ENCODE assay signal across 15 cellular contexts in genomic region chr11:9524001-9524400, GRCh38. TPM values are rescaled to one million over a fixed set of nuclear protein-coding genes. Genes with fewer than 3 reads are reported as not detected.
DNase-seq lines count a peak whose midpoint lies in the region; ATAC-seq and TF ChIP-seq lines count a peak whose summit lies in the region.
"Had no signal": no experiment of that assay in that cellular context is flagged by ENCODE, and none has a peak within 500 bp of the region (broad histone marks: within the 10 kb centered on the region; RNA-seq: fewer than 3 reads in every experiment).

No MANE protein-coding gene starts in this region.

- no peak overlapping the region for H3K27ac Mint-ChIP-seq in GM23338
- H3K27ac Mint-ChIP-seq in nephron progenitor cell = peak overlapping the region; percentile 86
- no peak overlapping the region for H3K27ac Mint-ChIP-seq in T-helper 2 cell treated with Interferon-gamma antibody and Interleukin-4, amounts not matched to agents 5 μg/mL and 100 μg/mL, for 36 hours
- H3K27ac Mint-ChIP-seq: CD4-positive, CD25-positive, alpha-beta regulatory T cell had no signal

- H3K4me3 Mint-ChIP-seq in GM23338 = no peak overlapping the region
- no peak overlapping the region for H3K4me3 Mint-ChIP-seq in nephron progenitor cell
- no peak overlapping the region for H3K4me3 Mint-ChIP-seq in T-helper 2 cell treated with Interferon-gamma antibody and Interleukin-4, amounts not matched to agents 5 μg/mL and 100 μg/mL, for 36 hours
- H3K4me3 Mint-ChIP-seq: CD4-positive, CD25-positive, alpha-beta regulatory T cell had no signal

- no peak overlapping the region for H3K4me3 ChIP-seq in GM23338
- no peak overlapping the region for H3K4me3 ChIP-seq in HUES64 (ENCODE audit: low read length)
- H3K4me3 ChIP-seq in adrenal gland = no peak overlapping the region
- H3K4me3 ChIP-seq: BLaER1 treated with 17β-estradiol and CSF1 and Interleukin-3, amounts not matched to agents 10 nM and 100 nM; GM12878; GM23248; HAP-1 had no signal

- H3K27me3 ChIP-seq in GM23338 (ENCODE audit: insufficient read depth) = no peaks in the 10 kb centered on the region
- H3K27me3 ChIP-seq in HUES64 (ENCODE audit: insufficient read depth, low read length) = no peaks in the 10 kb centered on the region
- H3K27me3 ChIP-seq in adrenal gland = no peaks in the 10 kb centered on the region
- H3K27me3 ChIP-seq: BLaER1 treated with 17β-estradiol and CSF1 and Interleukin-3, amounts not matched to agents 10 nM and 100 nM had no signal

- H3K9me3 ChIP-seq in HUES64 (ENCODE audit: insufficient read depth, low read depth, low read length) (no peaks in the 10 kb centered on the region), adrenal gland (replicated peaks in 1 of 3) (no peaks in the 10 kb centered on the region)
- H3K9me3 ChIP-seq: BLaER1 treated with 17β-estradiol and CSF1 and Interleukin-3, amounts not matched to agents 10 nM and 100 nM; HAP-1 had no signal

- no peak overlapping the region for H3K27ac ChIP-seq in GM23338 (ENCODE audit: low read depth)
- 0 out of 2 replicates have a peak overlapping the region, but pooled peaks have one; percentile 14 for H3K27ac ChIP-seq in HUES64 (ENCODE audit: low read depth, low read length)
- peak overlapping the region; percentile 93; the same call in 1 of the 2 replicates for H3K27ac ChIP-seq in VCaP
- no peak overlapping the region for H3K27ac ChIP-seq in adrenal gland
- H3K27ac ChIP-seq: BLaER1 treated with 17β-estradiol and CSF1 and Interleukin-3, amounts not matched to agents 10 nM and 100 nM; GM23248 had no signal

- peaks cover 21% of the 10 kb centered on the region for H3K4me1 Mint-ChIP-seq in GM23338
- peaks cover 6% of the 10 kb centered on the region for H3K4me1 Mint-ChIP-seq in nephron progenitor cell
- H3K4me1 Mint-ChIP-seq in T-helper 2 cell treated with Interferon-gamma antibody and Interleukin-4, amounts not matched to agents 5 μg/mL and 100 μg/mL, for 36 hours (ENCODE audit: low read depth) = no peaks in the 10 kb centered on the region

- ATAC-seq in GM23338 = peak; percentile 70
- ATAC-seq: GM12878, HepG2 had no signal

- no peak overlapping the region for H2AFZ ChIP-seq in GM23338
- H2AFZ ChIP-seq: GM23248 had no signal

- WGBS in HUES64 = 78% methylated on average over 2 of the region's 2 CpGs
- 88 to 97% (median 94%) methylated on average over 2 of the region's 2 CpGs for WGBS in adrenal gland, 4 donors

- H3K36me3 ChIP-seq in GM23338 (ENCODE audit: insufficient read depth) (peaks cover 10% of the 10 kb centered on the region), HUES64 (ENCODE audit: insufficient read depth, low read length) (peaks cover 27% of the 10 kb centered on the region), adrenal gland (replicated peaks in 1 of 2) (peaks cover 0 to 15% of the 10 kb centered on the region in 2 donors)
- H3K36me3 ChIP-seq: HAP-1 had no signal

- no peak overlapping the region for H3K4me2 ChIP-seq in GM23338
- H3K4me2 ChIP-seq: BLaER1 treated with 17β-estradiol and CSF1 and Interleukin-3, amounts not matched to agents 10 nM and 100 nM had no signal

- H3K4me1 ChIP-seq in GM23338 (ENCODE audit: insufficient read depth) = peaks cover 6% of the 10 kb centered on the region
- H3K4me1 ChIP-seq in HUES64 (ENCODE audit: insufficient read depth, low read length) = peaks cover 12% of the 10 kb centered on the region
- peaks cover 21 to 26% of the 10 kb centered on the region in 2 donors for H3K4me1 ChIP-seq in adrenal gland (replicated peaks in 1 of 2)
- H3K4me1 ChIP-seq: BLaER1 treated with 17β-estradiol and CSF1 and Interleukin-3, amounts not matched to agents 10 nM and 100 nM had no signal

- no peak for TF ChIP-seq POLR2A in adrenal gland (IDR thresholded peaks at IDR 0.05)

- H3K9me2 ChIP-seq in GM23338 (ENCODE audit: insufficient read depth) = no peaks in the 10 kb centered on the region

- H3K27me3 Mint-ChIP-seq in GM23338 (ENCODE audit: insufficient read depth, low read depth, poor library complexity) = peaks cover 3% of the 10 kb centered on the region
- no peaks in the 10 kb centered on the region for H3K27me3 Mint-ChIP-seq in nephron progenitor cell (ENCODE audit: low read depth, poor library complexity)
- H3K27me3 Mint-ChIP-seq in T-helper 2 cell treated with Interferon-gamma antibody and Interleukin-4, amounts not matched to agents 5 μg/mL and 100 μg/mL, for 36 hours (ENCODE audit: low read depth) = no peaks in the 10 kb centered on the region
- H3K27me3 Mint-ChIP-seq: CD4-positive, CD25-positive, alpha-beta regulatory T cell had no signal

- no peak overlapping the region for H3K9ac ChIP-seq in HUES64 (ENCODE audit: low read depth, low read length)
- H3K9ac ChIP-seq: BLaER1 treated with 17β-estradiol and CSF1 and Interleukin-3, amounts not matched to agents 10 nM and 100 nM; GM23248 had no signal

- H3K9me3 Mint-ChIP-seq in GM23338 (no peaks in the 10 kb centered on the region), nephron progenitor cell (no peaks in the 10 kb centered on the region)
- H3K9me3 Mint-ChIP-seq in T-helper 2 cell treated with Interferon-gamma antibody and Interleukin-4, amounts not matched to agents 5 μg/mL and 100 μg/mL, for 36 hours = no peaks in the 10 kb centered on the region
- H3K9me3 Mint-ChIP-seq: CD4-positive, CD25-positive, alpha-beta regulatory T cell had no signal

- no peaks in the 10 kb centered on the region for H4K20me1 ChIP-seq in GM23338 (replicated peaks; ENCODE audit: insufficient read depth)
- H4K20me1 ChIP-seq: BLaER1 treated with 17β-estradiol and CSF1 and Interleukin-3, amounts not matched to agents 10 nM and 100 nM had no signal

- DNase-seq in GM23338 (ENCODE audit: low spot score) = no peak
- DNase-seq in nephron progenitor cell = no peak
- DNase-seq in adrenal gland = no peak
- DNase-seq in activated CD4-positive, alpha-beta T cell treated with anti-CD3 and anti-CD28 coated beads for 48 hours = no peak
- no peak for DNase-seq in T-helper 2 cell treated with Interferon-gamma antibody and Interleukin-4, amounts not matched to agents 5 μg/mL and 100 μg/mL, for 36 hours (ENCODE audit: low spot score)
- DNase-seq in NCI-H2227 (lab: John Stamatoyannopoulos, UW; ENCODE audit: unreplicated experiment) = no peak
- DNase-seq: ACHN; CD4-positive, CD25-positive, alpha-beta regulatory T cell; GM23248 had no signal

- intact Hi-C loops in adrenal gland (cut with DNase I) = loop anchor here in 1 of 2 donors (10.0 kb wide), 1 partner anchor 51 kb away; the partner anchor contains the start of gene WEE1

- TF ChIP-seq CTCF in GM23338 (conservative IDR thresholded peaks at IDR 0.05; ENCODE audit: low read depth in 2 of 2) = no peak
- no peak for TF ChIP-seq CTCF in VCaP (conservative IDR thresholded peaks at IDR 0.05)
- TF ChIP-seq CTCF in nephron progenitor cell (IDR thresholded peaks at IDR 0.05) = no peak
- no peak for TF ChIP-seq CTCF in adrenal gland (IDR thresholded peaks at IDR 0.05)

- H3K79me2 ChIP-seq in GM23338 (replicated peaks; ENCODE audit: insufficient read depth) = no peaks in the 10 kb centered on the region

- H3K36me3 Mint-ChIP-seq in GM23338 (ENCODE audit: low read depth) = peaks cover 29% of the 10 kb centered on the region
- peaks cover 59% of the 10 kb centered on the region for H3K36me3 Mint-ChIP-seq in nephron progenitor cell (ENCODE audit: low read depth)
- peaks cover 27% of the 10 kb centered on the region for H3K36me3 Mint-ChIP-seq in T-helper 2 cell treated with Interferon-gamma antibody and Interleukin-4, amounts not matched to agents 5 μg/mL and 100 μg/mL, for 36 hours (ENCODE audit: low read depth)

- peaks cover 8% of the 10 kb centered on the region; the same call in 1 of the 2 replicates for H3F3A ChIP-seq in GM23338 (replicated peaks; ENCODE audit: low read depth)

TF ChIP-seq in GM23338, 12 proteins besides CTCF, POLR2A, EP300 and RAD21 (continues in another document):
- no peak for TF ChIP-seq EZH2 (IDR thresholded peaks at IDR 0.05; ENCODE audit: low read depth, unreplicated experiment)

RNA-seq across cellular contexts. Expression of gene WEE1, which starts 49.5 kb away (rescaled TPM):
- 144 and 149 TPM in 2 replicates for total RNA-seq in GM23338 (2014; rRNA removed; shearing (Covaris generic))
- polyA plus RNA-seq in GM23338 (2016; fragmentation: Nextera tagmentation; extraction: Ambion mirVana) = 48.9 and 50.7 TPM in 2 replicates
- polyA plus RNA-seq in HUES64 (2013, experiment 1 of 2) = 63.0 TPM
- 64.2 TPM for polyA plus RNA-seq in HUES64 (2013, experiment 2 of 2)
- 10 to 100 TPM in 4 of 8 donors, 1 to 10 TPM in 4; 3.3 to 11.3 (median 9.0) TPM for total RNA-seq in adrenal gland
- 10 to 100 TPM in 1 of 3 donors, 1 to 10 TPM in 2; 4.7 to 10.3 (median 4.7) TPM for polyA plus RNA-seq in adrenal gland

Comparison
In these comparisons a context has a peak if more than half of its experiments do, and no peak if none do; other contexts are left out.
1. H3K27ac ChIP-seq: peak in HUES64 (single experiment) and VCaP (single experiment); none in GM23338 (single experiment) and adrenal gland (0 of 5).
2. RNA of gene WEE1, which starts 49.5 kb away (total RNA-seq): 144 to 149 TPM in GM23338; 3.3 to 11.3 TPM in adrenal gland; every median in the first group is over 10 times any median in the second.